Comparison of ENCODE assay signal across 36 cellular contexts in the genomic region with DNA sequence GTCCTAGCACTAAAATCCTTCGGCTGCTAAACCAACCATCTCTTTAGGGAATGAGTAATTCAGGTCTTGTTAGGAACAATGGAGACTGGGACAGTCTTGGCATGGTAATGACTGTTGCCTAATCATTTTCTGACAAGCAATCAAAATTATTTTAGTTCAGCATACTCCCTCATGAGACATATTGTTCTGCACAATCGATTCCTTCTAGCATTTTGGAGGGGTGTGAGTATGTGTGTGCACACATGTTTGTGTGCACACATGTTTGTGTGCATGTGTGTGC. TPM values are rescaled to one million over a fixed set of nuclear protein-coding genes. Genes with fewer than 3 reads are reported as not detected.
"Had no signal": no experiment of that assay in that cellular context is flagged by ENCODE, and none has a peak within 500 bp of the region (broad histone marks: within the 10 kb centered on the region; RNA-seq: fewer than 3 reads in every experiment).

No MANE protein-coding gene starts in this region.

- H3K27ac Mint-ChIP-seq: activated CD8-positive, alpha-beta memory T cell treated with anti-CD3 and anti-CD28 coated beads, Interleukin-2, amount 10 ng/mL, durations not matched to agents 7 days and 5 days; activated CD8-positive, alpha-beta T cell treated with anti-CD3 and anti-CD28 coated beads, Interleukin-2, amount 10 ng/mL, durations not matched to agents 7 days and 5 days; activated T-helper 2 cell treated with anti-CD3 and anti-CD28 coated beads, Interferon-gamma antibody, Interleukin-2, Interleukin-4, amounts not matched to agents 10 μg/mL and 5 μg/mL and 100 μg/mL, durations not matched to agents 14 hours and 24 hours and 36 hours; stimulated activated effector memory CD8-positive, alpha-beta T cell treated with anti-CD3 and anti-CD28 coated beads, Interleukin-12 subunit alpha, Interleukin-12 subunit beta, amount 100 ng/mL, for 72 hours; stimulated activated naive CD8-positive, alpha-beta T cell treated with anti-CD3 and anti-CD28 coated beads, Interleukin-15, amount 100 ng/mL, for 72 hours; T-helper 17 cell had no signal

- H3K36me3 Mint-ChIP-seq: activated CD8-positive, alpha-beta memory T cell treated with anti-CD3 and anti-CD28 coated beads, Interleukin-2, amount 10 ng/mL, durations not matched to agents 7 days and 5 days; activated naive CD8-positive, alpha-beta T cell had no signal

- H3K36me3 ChIP-seq: cardiac muscle cell, colonic mucosa, ovary, prostate gland, sigmoid colon, thyroid gland, upper lobe of left lung, vagina had no signal

- H3K27me3 Mint-ChIP-seq: activated naive CD8-positive, alpha-beta T cell; stimulated activated naive CD8-positive, alpha-beta T cell treated with anti-CD3 and anti-CD28 coated beads, Interleukin-15, amount 100 ng/mL, for 72 hours had no signal

- ATAC-seq: activated CD8-positive, alpha-beta memory T cell treated with anti-CD3 and anti-CD28 coated beads, Interleukin-2, amount 10 ng/mL, durations not matched to agents 7 days and 5 days; left ventricle myocardium superior; T-helper 17 cell had no signal

- H3K27ac ChIP-seq: cardiac muscle cell, colonic mucosa, ovary, prostate gland, sigmoid colon, thyroid gland, upper lobe of left lung, vagina had no signal

- H3K9me3 Mint-ChIP-seq: activated T-helper 2 cell treated with anti-CD3 and anti-CD28 coated beads, Interferon-gamma antibody, Interleukin-2, Interleukin-4, amounts not matched to agents 10 μg/mL and 5 μg/mL and 100 μg/mL, durations not matched to agents 14 hours and 24 hours and 36 hours; stimulated activated effector memory CD8-positive, alpha-beta T cell treated with anti-CD3 and anti-CD28 coated beads, Interleukin-12 subunit alpha, Interleukin-12 subunit beta, amount 100 ng/mL, for 72 hours had no signal

- H3K9me3 ChIP-seq: colonic mucosa, ovary, prostate gland, sigmoid colon, thyroid gland, upper lobe of left lung, vagina had no signal

- DNase-seq: activated CD4-positive, alpha-beta T cell treated with anti-CD3 and anti-CD28 coated beads for 1 hour; activated CD4-positive, alpha-beta T cell treated with anti-CD3 and anti-CD28 coated beads, Interleukin-2, amount 50 U/mL, for 1 hour; activated CD8-positive, alpha-beta memory T cell treated with anti-CD3 and anti-CD28 coated beads, Interleukin-2, amount 10 ng/mL, durations not matched to agents 7 days and 5 days; activated CD8-positive, alpha-beta T cell treated with anti-CD3 and anti-CD28 coated beads, Interleukin-2, amount 10 ng/mL, durations not matched to agents 7 days and 5 days; activated T-cell treated with anti-CD3 and anti-CD28 coated beads, Interleukin-2, amount 50 U/mL, for 48 hours; cerebellar nuclear complex; colonic mucosa; effector CD8-positive, alpha-beta T cell; foreskin melanocyte; glutamatergic neuron; islet precursor cell; left ventricle myocardium superior; ovary; retina; sigmoid colon; small intestine; stimulated activated CD4-positive, alpha-beta T cell treated with anti-CD3 and anti-CD28 coated beads, Interleukin-4, amount 100 ng/mL, for 24 hours; stimulated activated naive CD8-positive, alpha-beta T cell treated with anti-CD3 and anti-CD28 coated beads, Interleukin-15, amount 100 ng/mL, for 72 hours; substantia nigra; SW 1271; T-helper 17 cell; T1000; thyroid gland; upper lobe of left lung had no signal

- H3K4me1 ChIP-seq: colonic mucosa, prostate gland, sigmoid colon, thyroid gland, upper lobe of left lung had no signal

- H3K4me3 ChIP-seq: cardiac muscle cell, colonic mucosa, ovary, prostate gland, sigmoid colon, thyroid gland, upper lobe of left lung, vagina had no signal

- H3K27me3 ChIP-seq: colonic mucosa, ovary, thyroid gland, upper lobe of left lung, vagina had no signal

- FAIRE-seq: endometrium, small intestine had no signal

- H3K4me3 Mint-ChIP-seq: activated CD8-positive, alpha-beta memory T cell treated with anti-CD3 and anti-CD28 coated beads, Interleukin-2, amount 10 ng/mL, durations not matched to agents 7 days and 5 days; activated CD8-positive, alpha-beta T cell treated with anti-CD3 and anti-CD28 coated beads, Interleukin-2, amount 10 ng/mL, durations not matched to agents 7 days and 5 days; stimulated activated effector memory CD8-positive, alpha-beta T cell treated with anti-CD3 and anti-CD28 coated beads, Interleukin-12 subunit alpha, Interleukin-12 subunit beta, amount 100 ng/mL, for 72 hours; stimulated activated naive CD8-positive, alpha-beta T cell treated with anti-CD3 and anti-CD28 coated beads, Interleukin-15, amount 100 ng/mL, for 72 hours; T-helper 17 cell had no signal

RNA-seq across cellular contexts. Expression of gene KRT1, which starts 2.1 kb away (rescaled TPM):
- total RNA-seq: activated CD8-positive, alpha-beta memory T cell treated with anti-CD3 and anti-CD28 coated beads, Interleukin-2, amount 10 ng/mL, durations not matched to agents 7 days and 5 days; activated CD8-positive, alpha-beta T cell treated with anti-CD3 and anti-CD28 coated beads, Interleukin-2, amount 10 ng/mL, durations not matched to agents 7 days and 5 days; cardiac muscle cell; dermis microvascular lymphatic vessel endothelial cell; epithelial cell of proximal tubule; fibroblast of lung; lung microvascular endothelial cell; ovary; sigmoid colon had no signal

RNA-seq across cellular contexts. Expression of gene KRT77, which starts 21.0 kb away (rescaled TPM):
- total RNA-seq: activated CD8-positive, alpha-beta memory T cell treated with anti-CD3 and anti-CD28 coated beads, Interleukin-2, amount 10 ng/mL, durations not matched to agents 7 days and 5 days; activated CD8-positive, alpha-beta T cell treated with anti-CD3 and anti-CD28 coated beads, Interleukin-2, amount 10 ng/mL, durations not matched to agents 7 days and 5 days; activated T-helper 2 cell treated with anti-CD3 and anti-CD28 coated beads, Interferon-gamma antibody, Interleukin-2, Interleukin-4, amounts not matched to agents 10 μg/mL and 5 μg/mL and 100 μg/mL, durations not matched to agents 14 hours and 24 hours and 36 hours; cardiac muscle cell; colonic mucosa; dermis microvascular lymphatic vessel endothelial cell; epithelial cell of proximal tubule; fibroblast of lung; left ventricle myocardium superior; lung microvascular endothelial cell; mucosa of gallbladder; ovary; sigmoid colon; T-helper 17 cell; thyroid gland; upper lobe of left lung had no signal

RNA-seq across cellular contexts. Expression of gene KRT2, which starts 30.3 kb away (rescaled TPM):
- total RNA-seq: activated CD8-positive, alpha-beta memory T cell treated with anti-CD3 and anti-CD28 coated beads, Interleukin-2, amount 10 ng/mL, durations not matched to agents 7 days and 5 days; activated T-helper 2 cell treated with anti-CD3 and anti-CD28 coated beads, Interferon-gamma antibody, Interleukin-2, Interleukin-4, amounts not matched to agents 10 μg/mL and 5 μg/mL and 100 μg/mL, durations not matched to agents 14 hours and 24 hours and 36 hours; cardiac muscle cell; colonic mucosa; dermis microvascular lymphatic vessel endothelial cell; epithelial cell of proximal tubule; fibroblast of lung; left ventricle myocardium superior; lung microvascular endothelial cell; mucosa of gallbladder; ovary; sigmoid colon; T-helper 17 cell; upper lobe of left lung had no signal
